11 cellular contexts compared by ENCODE assay signal in genomic region chr3:33060609-33061337, GRCh38. TPM values are rescaled to one million over a fixed set of nuclear protein-coding genes. Genes with fewer than 3 reads are reported as not detected.
A peak's percentile ranks its signal among the peaks of the same experiment; 100 is the strongest.
DNase-seq lines count a peak whose midpoint lies in the region; ATAC-seq and TF ChIP-seq lines count a peak whose summit lies in the region.
"Had no signal": no experiment of that assay in that cellular context is flagged by ENCODE, and none has a peak within 500 bp of the region (broad histone marks: within the 10 kb centered on the region; RNA-seq: fewer than 3 reads in every experiment).

No MANE protein-coding gene starts in this region.

- no peaks in the 10 kb centered on the region for H3K27me3 Mint-ChIP-seq in CD4-positive, alpha-beta memory T cell
- H3K27me3 Mint-ChIP-seq in activated T-cell treated with anti-CD3 and anti-CD28 coated beads, Interleukin-2, amount 50 U/mL, for 72 hours (ENCODE audit: low read depth): no peaks in the 10 kb centered on the region
- H3K27me3 Mint-ChIP-seq in naive thymus-derived CD4-positive, alpha-beta T cell: no peaks in the 10 kb centered on the region

- peak overlapping the region; percentile 71 for H3K27ac ChIP-seq in CD4-positive, alpha-beta memory T cell (ENCODE audit: low read depth, low read length)
- no peak overlapping the region for H3K27ac ChIP-seq in naive thymus-derived CD4-positive, alpha-beta T cell (ENCODE audit: low read depth, low read length)

- H3K4me1 ChIP-seq in CD4-positive, alpha-beta memory T cell (ENCODE audit: insufficient read depth, low read length): peaks cover 95% of the 10 kb centered on the region
- peaks cover 51 to 76% of the 10 kb centered on the region in 2 donors for H3K4me1 ChIP-seq in naive thymus-derived CD4-positive, alpha-beta T cell (ENCODE audit: control insufficient read depth in 2 of 2, insufficient read depth in 2 of 2, low read length in 2 of 2)
- H3K4me1 ChIP-seq in BE2C: no peaks in the 10 kb centered on the region

- H3K27me3 ChIP-seq in CD4-positive, alpha-beta memory T cell (ENCODE audit: insufficient read depth, low read length): no peaks in the 10 kb centered on the region
- no peaks in the 10 kb centered on the region for H3K27me3 ChIP-seq in naive thymus-derived CD4-positive, alpha-beta T cell (ENCODE audit: control insufficient read depth in 2 of 2, insufficient read depth in 2 of 2, low read length in 2 of 2)
- no peaks in the 10 kb centered on the region for H3K27me3 ChIP-seq in BE2C

- H3K4me3 ChIP-seq in CD4-positive, alpha-beta memory T cell (ENCODE audit: low read length in 2 of 2): no peak overlapping the region
- no peak overlapping the region for H3K4me3 ChIP-seq in naive thymus-derived CD4-positive, alpha-beta T cell (ENCODE audit: low read length)
- no peak overlapping the region for H3K4me3 ChIP-seq in BE2C (ENCODE audit: low read depth, low read length)

- H3K4me3 Mint-ChIP-seq in CD4-positive, alpha-beta memory T cell: peak overlapping the region in 7 of 8 donors; percentile 72 to 95 (median 82)
- H3K4me3 Mint-ChIP-seq in activated T-cell treated with anti-CD3 and anti-CD28 coated beads, Interleukin-2, amount 50 U/mL, for 72 hours: peak overlapping the region; percentile 77 to 79
- H3K4me3 Mint-ChIP-seq in naive thymus-derived CD4-positive, alpha-beta T cell: peak overlapping the region; percentile 21 to 66 (median 48)

- no peaks in the 10 kb centered on the region for H3K36me3 ChIP-seq in CD4-positive, alpha-beta memory T cell (ENCODE audit: insufficient read depth, low read length)
- H3K36me3 ChIP-seq in naive thymus-derived CD4-positive, alpha-beta T cell (ENCODE audit: control insufficient read depth in 2 of 3, insufficient read depth in 3 of 3, low read length in 3 of 3): peaks cover 0 to 13% (median 0%) of the 10 kb centered on the region in 3 experiments
- H3K36me3 ChIP-seq in BE2C: no peaks in the 10 kb centered on the region

- H3K9me3 Mint-ChIP-seq in CD4-positive, alpha-beta memory T cell: peaks cover 0 to 1% (median 0%) of the 10 kb centered on the region in 8 donors
- H3K9me3 Mint-ChIP-seq in activated T-cell treated with anti-CD3 and anti-CD28 coated beads, Interleukin-2, amount 50 U/mL, for 72 hours: no peaks in the 10 kb centered on the region
- peaks cover 0 to 2% (median 0%) of the 10 kb centered on the region in 11 donors for H3K9me3 Mint-ChIP-seq in naive thymus-derived CD4-positive, alpha-beta T cell

- CTCF ChIA-PET in CD4-positive, alpha-beta memory T cell (lab: Charles Lee; ENCODE audit: partially characterized antibody): interaction anchor here (0.9 to 17.3 kb wide), 16 partner anchors 7 to 110 kb away, joined by 3 to 402 read pairs (median 5); partner anchors contain the start of gene CCR4
- CTCF ChIA-PET in naive thymus-derived CD4-positive, alpha-beta T cell (lab: Charles Lee): interaction anchor here (0.6 to 2.1 kb wide), 6 partner anchors 11 to 112 kb away, joined by 3 to 10 read pairs (median 3); no protein-coding TSS in a partner anchor

- TF ChIP-seq CTCF in BE2C (IDR thresholded peaks at IDR 0.05; ENCODE audit: low read depth, low read length): no peak

- DNase-seq in CD4-positive, alpha-beta memory T cell: peak; percentile 60 to 76 (median 66)
- DNase-seq in T follicular helper cell (ENCODE audit: low read depth) (peak; percentile 37), HK-2 (ENCODE audit: unreplicated experiment) (no peak), BE2C (no peak)
- peak; percentile 82 to 83 for DNase-seq in activated T-cell treated with anti-CD3 and anti-CD28 coated beads, Interleukin-2, amount 50 U/mL, for 72 hours
- peak in 4 of 9 donors; percentile 25 to 53 (median 45) for DNase-seq in naive thymus-derived CD4-positive, alpha-beta T cell
- DNase-seq: GF-D8, NCI-H2081 treated with DMSO at 0.1 percent for 48 hours had no signal

- peaks cover 36 to 40% of the 10 kb centered on the region in 2 donors for H3K36me3 Mint-ChIP-seq in CD4-positive, alpha-beta memory T cell
- peaks cover 12 to 13% of the 10 kb centered on the region in 2 donors for H3K36me3 Mint-ChIP-seq in activated T-cell treated with anti-CD3 and anti-CD28 coated beads, Interleukin-2, amount 50 U/mL, for 72 hours (ENCODE audit: insufficient read depth in 2 of 2)
- H3K36me3 Mint-ChIP-seq in naive thymus-derived CD4-positive, alpha-beta T cell: peaks cover 5 to 49% (median 37%) of the 10 kb centered on the region in 5 donors

- peak overlapping the region; percentile 89 to 100 (median 99) for H3K27ac Mint-ChIP-seq in CD4-positive, alpha-beta memory T cell
- peak overlapping the region; percentile 93 for H3K27ac Mint-ChIP-seq in activated T-cell treated with anti-CD3 and anti-CD28 coated beads, Interleukin-2, amount 50 U/mL, for 72 hours
- peak overlapping the region in 7 of 9 donors; percentile 26 to 92 (median 46) for H3K27ac Mint-ChIP-seq in naive thymus-derived CD4-positive, alpha-beta T cell

- peak; percentile 73 to 75 for ATAC-seq in activated T-cell treated with anti-CD3 and anti-CD28 coated beads, Interleukin-2, amount 50 U/mL, for 72 hours (replicated peaks in 1 of 2)
- ATAC-seq in naive thymus-derived CD4-positive, alpha-beta T cell: peak; percentile 57
- ATAC-seq in HG02588 (IDR thresholded peaks at IDR 0.05; ENCODE audit: unreplicated experiment): no peak
- ATAC-seq in HG02759 (IDR thresholded peaks at IDR 0.05; ENCODE audit: unreplicated experiment): no peak
- ATAC-seq: left lobe of liver had no signal

- POLR2A ChIA-PET in CD4-positive, alpha-beta memory T cell (lab: Charles Lee; ENCODE audit: partially characterized antibody): interaction anchor here (0.8 to 23.3 kb wide), 12 partner anchors 7 to 380 kb away, joined by 3 to 687 read pairs (median 12); partner anchors contain the start of genes CCR4 and UBP1
- POLR2A ChIA-PET in naive thymus-derived CD4-positive, alpha-beta T cell (lab: Charles Lee): interaction anchor here (0.8 to 6.7 kb wide), 5 partner anchors 8 to 112 kb away, joined by 3 to 54 read pairs (median 5); no protein-coding TSS in a partner anchor

- H3K4me1 Mint-ChIP-seq in CD4-positive, alpha-beta memory T cell: peaks cover 70 to 94% (median 80%) of the 10 kb centered on the region in 4 donors
- H3K4me1 Mint-ChIP-seq in activated T-cell treated with anti-CD3 and anti-CD28 coated beads, Interleukin-2, amount 50 U/mL, for 72 hours (ENCODE audit: low read depth): peaks cover 89% of the 10 kb centered on the region
- peaks cover 37 to 79% (median 57%) of the 10 kb centered on the region in 7 donors for H3K4me1 Mint-ChIP-seq in naive thymus-derived CD4-positive, alpha-beta T cell

- no peaks in the 10 kb centered on the region for H3K9me3 ChIP-seq in CD4-positive, alpha-beta memory T cell (ENCODE audit: control insufficient read depth in 1 of 2, low read length in 2 of 2)
- no peaks in the 10 kb centered on the region for H3K9me3 ChIP-seq in naive thymus-derived CD4-positive, alpha-beta T cell (ENCODE audit: control insufficient read depth in 2 of 3, low read length in 3 of 3)
- H3K9me3 ChIP-seq in BE2C: no peaks in the 10 kb centered on the region

- intact Hi-C loops in CD4-positive, alpha-beta memory T cell (cut with micrococcal nuclease): loop anchor here (1.0 kb wide), 2 partner anchors 12 to 30 kb away; no protein-coding TSS in a partner anchor
- intact Hi-C loops in naive thymus-derived CD4-positive, alpha-beta T cell (cut with micrococcal nuclease): loop anchor here in 1 of 2 donors (1.0 to 5.0 kb wide), 2 partner anchors 12 to 53 kb away; no protein-coding TSS in a partner anchor

RNA-seq across cellular contexts. Expression of gene GLB1, which starts 36.2 kb away (rescaled TPM):
- total RNA-seq in CD4-positive, alpha-beta memory T cell: 10 to 100 TPM; 45.8 to 47.0 TPM
- polyA plus RNA-seq in CD4-positive, alpha-beta memory T cell: 10 to 100 TPM; 43.6 to 46.8 TPM
- total RNA-seq in activated T-cell treated with anti-CD3 and anti-CD28 coated beads, Interleukin-2, amount 50 U/mL, for 72 hours: 10 to 100 TPM; 54.1 to 55.0 TPM
- 10 to 100 TPM; 21.0 to 52.7 (median 33.8) TPM for total RNA-seq in naive thymus-derived CD4-positive, alpha-beta T cell
- 10 to 100 TPM; 15.5 to 21.4 TPM for polyA plus RNA-seq in naive thymus-derived CD4-positive, alpha-beta T cell
- 26.3 TPM for polyA plus RNA-seq in BE2C (2012; ENCODE audit: insufficient read depth, insufficient read length, low read depth)

RNA-seq across cellular contexts. Expression of gene TMPPE, which starts 36.2 kb away (rescaled TPM):
- total RNA-seq in CD4-positive, alpha-beta memory T cell: 10 to 100 TPM; 12.9 to 13.6 TPM
- polyA plus RNA-seq in CD4-positive, alpha-beta memory T cell: 1 to 10 TPM in 1 of 2 donors, under 1 TPM in 1; 0.50 to 1.9 TPM
- total RNA-seq in activated T-cell treated with anti-CD3 and anti-CD28 coated beads, Interleukin-2, amount 50 U/mL, for 72 hours: 1 to 10 TPM; 5.5 to 7.6 TPM
- total RNA-seq in naive thymus-derived CD4-positive, alpha-beta T cell: 10 to 100 TPM in 2 of 5 experiments, 1 to 10 TPM in 3; 5.4 to 16.0 (median 7.9) TPM
- polyA plus RNA-seq in naive thymus-derived CD4-positive, alpha-beta T cell: 1 to 10 TPM in 1 of 2 donors, under 1 TPM in 1; 0.60 to 1.1 TPM
- polyA plus RNA-seq in BE2C (2012; ENCODE audit: insufficient read depth, insufficient read length, low read depth): 0.32 TPM

RNA-seq across cellular contexts. Expression of gene CRTAP, which starts 53.0 kb away (rescaled TPM):
- total RNA-seq in CD4-positive, alpha-beta memory T cell: 10 to 100 TPM; 75.4 to 84.4 TPM
- 100 to 1,000 TPM in 1 of 2 donors, 10 to 100 TPM in 1; 100.0 to 109 TPM for polyA plus RNA-seq in CD4-positive, alpha-beta memory T cell
- 10 to 100 TPM; 44.0 to 62.1 TPM for total RNA-seq in activated T-cell treated with anti-CD3 and anti-CD28 coated beads, Interleukin-2, amount 50 U/mL, for 72 hours
- 10 to 100 TPM; 27.1 to 86.1 (median 46.4) TPM for total RNA-seq in naive thymus-derived CD4-positive, alpha-beta T cell
- 10 to 100 TPM; 37.4 to 59.3 TPM for polyA plus RNA-seq in naive thymus-derived CD4-positive, alpha-beta T cell
- polyA plus RNA-seq in BE2C (2012; ENCODE audit: insufficient read depth, insufficient read length, low read depth): 13.7 TPM

Comparison
In these comparisons a context has a peak if more than half of its experiments do, and no peak if none do; other contexts are left out.
1. DNase-seq: peak in CD4-positive, alpha-beta memory T cell (5 of 5), T follicular helper cell (single experiment) and activated T-cell treated with anti-CD3 and anti-CD28 coated beads, Interleukin-2, amount 50 U/mL, for 72 hours (2 of 2); none in HK-2 (single experiment) and BE2C (single experiment).
2. H3K27ac Mint-ChIP-seq: peak in every context shown above with its lines; median percentile 99 in CD4-positive, alpha-beta memory T cell; 93 in activated T-cell treated with anti-CD3 and anti-CD28 coated beads, Interleukin-2, amount 50 U/mL, for 72 hours; 46 in naive thymus-derived CD4-positive, alpha-beta T cell.
3. ATAC-seq: peak in activated T-cell treated with anti-CD3 and anti-CD28 coated beads, Interleukin-2, amount 50 U/mL, for 72 hours (2 of 2) and naive thymus-derived CD4-positive, alpha-beta T cell (single experiment); none in HG02588 (single experiment) and HG02759 (single experiment).
4. Peak in every context shown above with its lines, with median percentiles within 50 percentile points of each other: H3K4me3 Mint-ChIP-seq.